In the genomic region with DNA sequence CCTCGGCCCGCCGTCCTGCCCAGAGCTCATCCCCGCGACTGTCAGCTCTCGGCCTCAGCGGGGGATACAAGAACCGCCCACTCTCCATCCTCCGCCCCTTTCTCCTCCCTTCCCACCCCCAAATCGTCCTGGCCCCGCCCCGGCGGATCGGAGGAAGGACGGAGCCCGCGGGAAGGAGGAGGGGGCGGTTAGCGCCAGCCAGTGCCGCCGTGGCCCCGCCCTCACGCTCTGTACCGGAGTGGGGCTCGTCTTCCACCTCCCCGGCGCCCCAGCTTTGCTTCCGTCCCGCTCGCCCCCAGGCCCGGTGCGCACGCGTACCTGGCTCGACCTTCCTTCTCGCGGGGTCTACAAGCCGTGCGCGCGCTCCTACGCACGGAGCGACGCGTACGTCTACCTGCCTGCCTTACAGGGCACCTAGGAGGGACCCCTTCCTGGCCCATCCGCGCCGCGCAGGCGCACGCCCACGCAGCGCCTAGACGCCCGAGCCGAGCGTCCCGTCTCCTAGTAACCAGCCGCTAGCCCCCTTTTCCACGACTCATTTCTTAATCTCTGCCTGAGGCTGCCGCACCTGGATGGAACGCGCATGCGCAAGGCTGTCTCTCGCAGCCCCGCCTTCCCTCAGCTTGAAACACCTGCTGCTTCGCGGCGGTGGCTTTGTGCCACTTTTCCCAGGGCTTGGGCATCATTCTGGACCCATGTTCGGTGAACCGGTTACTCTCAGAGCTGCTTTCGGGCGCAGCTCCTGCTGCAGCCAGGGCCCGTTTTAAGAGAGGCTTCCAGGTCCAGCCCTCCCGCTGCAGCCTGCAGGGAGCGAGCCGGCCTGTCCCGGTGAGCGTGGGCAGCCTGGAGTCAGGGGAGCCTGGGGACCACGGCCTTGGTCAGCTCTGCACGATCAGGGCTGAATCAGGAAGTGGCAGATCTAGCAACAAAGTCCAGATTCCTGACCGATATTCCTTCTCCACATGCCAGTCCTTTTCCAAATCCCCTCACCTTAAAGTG, we compare ENCODE assay signal across 8 cellular contexts. TPM values are rescaled to one million over a fixed set of nuclear protein-coding genes. Genes with fewer than 3 reads are reported as not detected.
DNase-seq lines count a peak whose midpoint lies in the region; ATAC-seq and TF ChIP-seq lines count a peak whose summit lies in the region.

A gene with protein sequence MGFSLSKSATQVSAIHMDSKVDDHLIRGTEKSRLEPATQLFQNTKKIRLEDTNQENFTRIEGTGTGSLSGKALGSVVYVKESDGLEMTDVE (plus strand): TSS at position 598 of the 999 bp plus-strand sequence. CDS start 8,852 bp downstream, outside the sequence.

- TF ChIP-seq CTCF in activated B cell treated with CpG ODN at 0.5 μM for 24 hours (IDR thresholded peaks at IDR 0.05) (no peak), spleen (IDR thresholded peaks at IDR 0.05 in 8 of 11, conservative IDR thresholded peaks at IDR 0.05 in 3 of 11) (peak in 2 of 11 experiments; percentile 15 to 42)

- H3K27me3 ChIP-seq in spleen (replicated peaks in 1 of 7), result no peaks in the 10 kb centered on the region

- ATAC-seq in GM19035 (IDR thresholded peaks at IDR 0.05; ENCODE audit: unreplicated experiment), result peak; percentile 89
- ATAC-seq in HG03280 (IDR thresholded peaks at IDR 0.05; ENCODE audit: unreplicated experiment), result peak; percentile 89
- peak; percentile 88 for ATAC-seq in activated B cell treated with CpG ODN at 0.5 μM for 24 hours (ENCODE audit: low read depth)

- CTCF ChIA-PET in activated B cell treated with CpG ODN at 0.5 μM for 24 hours (lab: Charles Lee), result interaction anchor here (0.6 to 1.9 kb wide), 7 partner anchors 13 to 492 kb away, joined by 3 to 5 read pairs (median 3); a partner anchor contains a TSS

- no peaks in the 10 kb centered on the region for H3K36me3 ChIP-seq in spleen

- peaks cover 7% of the 10 kb centered on the region for H3K36me3 Mint-ChIP-seq in activated B cell treated with CpG ODN at 0.5 μM for 24 hours (ENCODE audit: low read depth)

- POLR2A ChIA-PET in activated B cell treated with CpG ODN at 0.5 μM for 24 hours (lab: Charles Lee), result interaction anchor here (0.6 to 4.9 kb wide), 14 partner anchors 14 to 1495 kb away, joined by 3 to 143 read pairs (median 4); a partner anchor contains a TSS

- H3K9me3 Mint-ChIP-seq in activated B cell treated with CpG ODN at 0.5 μM for 24 hours, result no peaks in the 10 kb centered on the region

- H3K27ac ChIP-seq in caudate nucleus (ENCODE audit: low read depth, low read length) (peak within 1 kb of the TSS; percentile 89), spleen (peak within 1 kb of the TSS; percentile 79 to 97 (median 90))

- intact Hi-C loops in activated B cell treated with CpG ODN at 0.5 μM for 24 hours (cut with micrococcal nuclease) (loop anchor here (1.0 to 5.0 kb wide), 6 partner anchors 13 to 1479 kb away; a partner anchor contains a TSS), spleen (cut with DNase I; ENCODE audit: low total_unique reads) (no loop called here)

- TF ChIP-seq POLR2A in spleen (IDR thresholded peaks at IDR 0.05), result peak in 1 of 3 donors; percentile 91

- peak within 1 kb of the TSS; percentile 97 for H3K4me3 Mint-ChIP-seq in activated B cell treated with CpG ODN at 0.5 μM for 24 hours

- H3K9me3 ChIP-seq in spleen, result no peaks in the 10 kb centered on the region

- no peaks in the 10 kb centered on the region for H3K27me3 Mint-ChIP-seq in activated B cell treated with CpG ODN at 0.5 μM for 24 hours

- WGBS in spleen, 5 donors, result 0 to 1% (median 1%) methylated on average over 71 to 84 of the region's 84 CpGs

- H3K4me1 ChIP-seq in spleen, result peaks cover 0 to 36% (median 19%) of the 10 kb centered on the region in 6 donors

- H3K4me3 ChIP-seq in spleen, result peak within 1 kb of the TSS; percentile 66 to 96 (median 81)

- peak within 1 kb of the TSS; percentile 96 for H3K27ac Mint-ChIP-seq in activated B cell treated with CpG ODN at 0.5 μM for 24 hours

- DNase-seq in AG08396 (ENCODE audit: low spot score) (peak; percentile 86), NCI-H226 (peak; percentile 88), activated B cell treated with CpG ODN at 0.5 μM for 24 hours (peak; percentile 96), caudate nucleus (lab: John Stamatoyannopoulos, UW) (peak; percentile 36 to 98 (median 91)), inferior parietal cortex (ENCODE audit: extremely low spot score) (peak; percentile 85), spleen (peak; percentile 100)

- peaks cover 26% of the 10 kb centered on the region for H3K4me1 Mint-ChIP-seq in activated B cell treated with CpG ODN at 0.5 μM for 24 hours

RNA-seq across cellular contexts. Expression of the gene that starts here (rescaled TPM):
- total RNA-seq in activated B cell treated with CpG ODN at 0.5 μM for 24 hours (0.69 and 1.2 TPM in 2 replicates), spleen (1 to 10 TPM in 6 of 7 donors, under 1 TPM in 1; 0.52 to 2.4 (median 1.5) TPM)
- 1 to 10 TPM; 1.3 to 1.4 (median 1.3) TPM for polyA plus RNA-seq in spleen

Comparison
In these comparisons a context has a peak if more than half of its experiments do, and no peak if none do; other contexts are left out.
1. Peak in every context shown above with its lines: DNase-seq, ATAC-seq, H3K4me3 ChIP-seq and H3K27ac ChIP-seq.